In the genomic region with DNA sequence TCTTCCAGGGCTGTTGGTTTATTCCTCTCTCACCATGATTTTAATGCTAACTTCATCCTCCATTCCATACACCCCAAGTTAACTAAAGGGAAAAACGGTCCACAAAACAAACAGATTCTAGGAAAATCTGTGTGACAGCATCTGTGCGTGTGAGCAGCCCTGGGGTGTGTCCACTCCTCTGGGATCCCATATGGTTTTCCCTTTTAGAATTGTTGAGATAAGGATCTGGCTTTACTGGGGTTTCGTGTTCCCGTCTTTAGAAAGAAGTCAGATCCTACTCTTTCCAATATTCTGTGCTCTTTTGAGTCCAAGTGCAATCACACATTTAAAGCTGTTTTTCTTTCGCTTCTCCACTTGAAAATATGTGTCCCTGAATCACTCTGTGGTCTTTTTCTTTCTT, we compare ENCODE assay signal across 1 cellular context.
TF ChIP-seq lines count a peak whose summit lies in the region.

No MANE protein-coding gene starts in this region.

TF ChIP-seq in HepG2, 621 proteins besides CTCF, POLR2A, EP300 and RAD21 (continued from another document):
- no peak for TF ChIP-seq RNF219 (CRISPR knock-in tag; IDR thresholded peaks at IDR 0.05)
TF ChIP-seq in HepG2: peak in this region for 0.
